In the genomic region with DNA sequence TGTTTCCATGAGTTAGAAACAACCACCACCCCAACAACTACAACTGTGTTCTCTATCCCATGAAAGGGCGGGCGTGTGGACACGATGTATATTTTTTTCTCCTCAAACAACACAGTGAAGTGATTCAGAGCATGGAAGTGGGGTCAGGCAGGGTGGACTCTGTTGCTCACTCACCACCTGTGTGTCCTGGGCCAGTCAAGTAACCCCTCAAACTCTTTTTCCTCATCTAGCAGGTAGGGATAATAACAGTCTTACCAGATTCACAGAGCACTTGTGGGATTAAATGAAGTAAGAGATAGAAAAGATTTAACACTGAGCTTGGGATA, we compare ENCODE assay signal across 17 cellular contexts.
DNase-seq lines count a peak whose midpoint lies in the region; ATAC-seq and TF ChIP-seq lines count a peak whose summit lies in the region.
"Had no signal": no experiment of that assay in that cellular context is flagged by ENCODE, and none has a peak within 500 bp of the region (broad histone marks: within the 10 kb centered on the region; RNA-seq: fewer than 3 reads in every experiment).

No MANE protein-coding gene starts in this region.

- H3K9me3 Mint-ChIP-seq in HFFc6, result no peaks in the 10 kb centered on the region
- H3K9me3 Mint-ChIP-seq: brain; CD4-positive, CD25-positive, alpha-beta regulatory T cell; GM23338; IgD-negative memory B cell had no signal

- H2AFZ ChIP-seq in ACC112 (ENCODE audit: low read length, unreplicated experiment) (no peak overlapping the region), hepatocyte (no peak overlapping the region)
- H2AFZ ChIP-seq: GM23338 had no signal

- H3K4me1 Mint-ChIP-seq in HFFc6 (ENCODE audit: low read depth), result peaks cover 35% of the 10 kb centered on the region
- H3K4me1 Mint-ChIP-seq: CD4-positive, CD25-positive, alpha-beta regulatory T cell; IgD-negative memory B cell had no signal

- WGBS in hepatocyte (ENCODE audit: low lambda C conversion rate, missing lambda C conversion rate), result 100% methylated on average over 3 of the region's 3 CpGs

- no peak overlapping the region for H3K4me3 Mint-ChIP-seq in HFFc6
- H3K4me3 Mint-ChIP-seq: brain; CD4-positive, CD25-positive, alpha-beta regulatory T cell; GM23338; IgD-negative memory B cell had no signal

- TF ChIP-seq CTCF in hepatocyte (IDR thresholded peaks at IDR 0.05; ENCODE audit: poor library complexity) (no peak), HFFc6 (IDR thresholded peaks at IDR 0.05) (no peak)

- H3K4me3 ChIP-seq in ACC112 (ENCODE audit: low read depth, low read length), result no peak overlapping the region
- H3K4me3 ChIP-seq in hepatocyte, result no peak overlapping the region
- H3K4me3 ChIP-seq: GM23338, ovary had no signal

- H3K36me3 ChIP-seq in ACC112 (ENCODE audit: insufficient read depth, low read length), result no peaks in the 10 kb centered on the region
- H3K36me3 ChIP-seq in hepatocyte (replicated peaks; ENCODE audit: insufficient read depth, low read depth), result no peaks in the 10 kb centered on the region
- H3K36me3 ChIP-seq: ovary had no signal

- no peaks in the 10 kb centered on the region for H3K9me3 ChIP-seq in hepatocyte (ENCODE audit: low read depth)
- H3K9me3 ChIP-seq: ovary had no signal

- H3K27ac ChIP-seq in ACC112 (ENCODE audit: low read depth, low read length) (peak overlapping the region; percentile 44; the same call in 1 of the 2 replicates), hepatocyte (peak overlapping the region; percentile 70)

- DNase-seq in astrocyte of the hippocampus (ENCODE audit: low read depth, low spot score) (peak; percentile 20), hepatocyte (ENCODE audit: low spot score) (no peak), sciatic nerve (ENCODE audit: low spot score) (no peak), dedifferentiated amniotic fluid mesenchymal stem cell (ENCODE audit: extremely low spot score) (no peak), HFFc6 (no peak), NCI-H1105 (lab: John Stamatoyannopoulos, UW) (no peak)
- DNase-seq in activated CD4-positive, CD25-positive, alpha-beta regulatory T cell (lab: John Stamatoyannopoulos, UW), result no peak
- DNase-seq: ACHN; activated CD4-positive, alpha-beta T cell treated with anti-CD3 and anti-CD28 coated beads for 4 hours; activated naive CD4-positive, alpha-beta T cell treated with Interleukin-2 at 50 U/mL for 16 hours; CD4-positive, CD25-positive, alpha-beta regulatory T cell; effector CD4-positive, alpha-beta T cell; ovary had no signal

- no peaks in the 10 kb centered on the region; the same call in 1 of the 2 replicates for H3K27me3 Mint-ChIP-seq in HFFc6 (ENCODE audit: insufficient read depth)
- H3K27me3 Mint-ChIP-seq: IgD-negative memory B cell had no signal

- no peak overlapping the region for H3K27ac Mint-ChIP-seq in HFFc6
- H3K27ac Mint-ChIP-seq: CD4-positive, CD25-positive, alpha-beta regulatory T cell; GM23338; IgD-negative memory B cell had no signal

- no peaks in the 10 kb centered on the region for H4K20me1 ChIP-seq in hepatocyte (ENCODE audit: insufficient read depth, poor library complexity, severe bottlenecking)

- peak; percentile 20 for ATAC-seq in sciatic nerve
- ATAC-seq: GM23338 had no signal

- H3K27me3 ChIP-seq in ACC112 (ENCODE audit: insufficient read depth, low read length) (no peaks in the 10 kb centered on the region), hepatocyte (no peaks in the 10 kb centered on the region)
- H3K27me3 ChIP-seq: ovary had no signal

- H3K9me2 ChIP-seq in hepatocyte (replicated peaks; ENCODE audit: insufficient read depth), result no peaks in the 10 kb centered on the region

- H3K79me2 ChIP-seq in ACC112 (ENCODE audit: control insufficient read depth, insufficient read depth, low read length, unreplicated experiment) (no peaks in the 10 kb centered on the region), hepatocyte (no peaks in the 10 kb centered on the region)

- peaks cover 26% of the 10 kb centered on the region for H3K36me3 Mint-ChIP-seq in HFFc6 (ENCODE audit: low read depth)

- H3K4me2 ChIP-seq in hepatocyte, result no peak overlapping the region
- H3K4me2 ChIP-seq: GM23338 had no signal

- intact Hi-C loops in sciatic nerve (cut with DNase I), result no loop called here

- H3K4me1 ChIP-seq in ACC112 (ENCODE audit: control insufficient read depth, insufficient read depth, low read length, unreplicated experiment), result peaks cover 24% of the 10 kb centered on the region
- peaks cover 21% of the 10 kb centered on the region for H3K4me1 ChIP-seq in hepatocyte (ENCODE audit: insufficient read depth)
